In the genomic region with DNA sequence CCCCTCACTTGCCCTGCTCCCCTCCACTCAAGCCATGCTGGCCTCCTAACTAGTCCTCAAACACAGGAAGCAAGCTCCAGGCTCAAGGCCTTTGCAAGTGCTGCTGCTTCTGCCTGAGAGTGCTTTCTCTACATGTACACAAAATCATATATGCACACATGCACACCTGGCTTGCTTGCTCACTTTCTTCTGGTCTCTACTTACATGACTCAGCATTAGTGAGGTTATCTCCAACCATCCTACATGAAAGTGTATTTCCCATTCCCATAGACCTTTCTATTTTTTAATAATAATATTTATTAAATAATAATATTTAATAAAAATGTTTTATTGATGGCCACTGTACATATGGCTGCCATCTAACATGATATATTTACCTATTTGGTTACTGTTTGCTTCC, we compare ENCODE assay signal across 23 cellular contexts.
"Had no signal": no experiment of that assay in that cellular context is flagged by ENCODE, and none has a peak within 500 bp of the region (broad histone marks: within the 10 kb centered on the region; RNA-seq: fewer than 3 reads in every experiment).

No MANE protein-coding gene starts in this region.

- H3K4me3 Mint-ChIP-seq: activated CD4-positive, alpha-beta memory T cell treated with anti-CD3 and anti-CD28 coated beads, Interleukin-2, amount 10 ng/mL, durations not matched to agents 7 days and 5 days; activated CD4-positive, alpha-beta T cell treated with anti-CD3 and anti-CD28 coated beads, Interleukin-2, amount 10 ng/mL, durations not matched to agents 24 days and 14 days; activated naive CD4-positive, alpha-beta T cell treated with anti-CD3 and anti-CD28 coated beads, Interleukin-2, amount 10 ng/mL, durations not matched to agents 7 days and 5 days; activated naive CD8-positive, alpha-beta T cell treated with anti-CD3 and anti-CD28 coated beads, Interleukin-2, amount 10 ng/mL, durations not matched to agents 7 days and 5 days; activated T-cell treated with anti-CD3 and anti-CD28 coated beads, Interleukin-2, amount 50 U/mL, for 24 hours; brain; naive thymus-derived CD4-positive, alpha-beta T cell; neural crest cell had no signal

- H3K36me3 Mint-ChIP-seq: activated naive CD4-positive, alpha-beta T cell treated with anti-CD3 and anti-CD28 coated beads, Interleukin-2, amount 10 ng/mL, durations not matched to agents 7 days and 5 days; activated naive CD8-positive, alpha-beta T cell treated with anti-CD3 and anti-CD28 coated beads, Interleukin-2, amount 10 ng/mL, durations not matched to agents 7 days and 5 days; brain; naive thymus-derived CD4-positive, alpha-beta T cell had no signal

- DNase-seq: activated CD4-positive, alpha-beta memory T cell treated with anti-CD3 and anti-CD28 coated beads, Interleukin-2, amount 10 ng/mL, durations not matched to agents 7 days and 5 days; activated CD4-positive, alpha-beta T cell treated with anti-CD3 and anti-CD28 coated beads, Interleukin-2, amount 10 ng/mL, durations not matched to agents 24 days and 14 days; activated CD4-positive, CD25-positive, alpha-beta regulatory T cell treated with anti-CD3 and anti-CD28 coated beads, Interleukin-2, amount 50 U/mL, for 72 hours; activated CD8-positive, alpha-beta memory T cell treated with anti-CD3 and anti-CD28 coated beads, Interleukin-2, amount 50 U/mL, for 48 hours; activated gamma-delta T cell; activated naive CD4-positive, alpha-beta T cell treated with anti-CD3 and anti-CD28 coated beads, Interleukin-2, amount 10 ng/mL, durations not matched to agents 7 days and 5 days; activated naive CD8-positive, alpha-beta T cell treated with anti-CD3 and anti-CD28 coated beads, Interleukin-2, amount 10 ng/mL, durations not matched to agents 7 days and 5 days; activated T-cell treated with anti-CD3 and anti-CD28 coated beads, Interleukin-2, amount 50 U/mL, for 24 hours; foreskin fibroblast; heart right ventricle; midbrain; naive thymus-derived CD4-positive, alpha-beta T cell; right cardiac atrium; stimulated activated CD4-positive, alpha-beta T cell treated with anti-CD3 and anti-CD28 coated beads, Interleukin-2, amount 100 ng/mL, for 48 hours; stimulated activated naive CD4-positive, alpha-beta T cell treated with Interleukin-2 at 50 U/mL for 16 hours; T1000; testis; transverse colon had no signal

- H3K27ac Mint-ChIP-seq: activated CD4-positive, alpha-beta memory T cell treated with anti-CD3 and anti-CD28 coated beads, Interleukin-2, amount 10 ng/mL, durations not matched to agents 7 days and 5 days; activated CD4-positive, alpha-beta T cell treated with anti-CD3 and anti-CD28 coated beads, Interleukin-2, amount 10 ng/mL, durations not matched to agents 24 days and 14 days; activated naive CD4-positive, alpha-beta T cell treated with anti-CD3 and anti-CD28 coated beads, Interleukin-2, amount 10 ng/mL, durations not matched to agents 7 days and 5 days; activated naive CD8-positive, alpha-beta T cell treated with anti-CD3 and anti-CD28 coated beads, Interleukin-2, amount 10 ng/mL, durations not matched to agents 7 days and 5 days; activated T-cell treated with anti-CD3 and anti-CD28 coated beads, Interleukin-2, amount 50 U/mL, for 24 hours; brain had no signal

- H3K4me1 Mint-ChIP-seq: activated CD4-positive, alpha-beta memory T cell treated with anti-CD3 and anti-CD28 coated beads, Interleukin-2, amount 10 ng/mL, durations not matched to agents 7 days and 5 days; activated CD4-positive, alpha-beta T cell treated with anti-CD3 and anti-CD28 coated beads, Interleukin-2, amount 10 ng/mL, durations not matched to agents 24 days and 14 days; activated naive CD4-positive, alpha-beta T cell treated with anti-CD3 and anti-CD28 coated beads, Interleukin-2, amount 10 ng/mL, durations not matched to agents 7 days and 5 days; activated naive CD8-positive, alpha-beta T cell treated with anti-CD3 and anti-CD28 coated beads, Interleukin-2, amount 10 ng/mL, durations not matched to agents 7 days and 5 days; brain; naive thymus-derived CD4-positive, alpha-beta T cell; neural crest cell had no signal

- H3K27me3 ChIP-seq: ascending aorta, heart right ventricle, testis, transverse colon had no signal

- H3K9me3 Mint-ChIP-seq: activated CD4-positive, alpha-beta memory T cell treated with anti-CD3 and anti-CD28 coated beads, Interleukin-2, amount 10 ng/mL, durations not matched to agents 7 days and 5 days; activated CD4-positive, alpha-beta T cell treated with anti-CD3 and anti-CD28 coated beads, Interleukin-2, amount 10 ng/mL, durations not matched to agents 24 days and 14 days; activated naive CD4-positive, alpha-beta T cell treated with anti-CD3 and anti-CD28 coated beads, Interleukin-2, amount 10 ng/mL, durations not matched to agents 7 days and 5 days; activated naive CD8-positive, alpha-beta T cell treated with anti-CD3 and anti-CD28 coated beads, Interleukin-2, amount 10 ng/mL, durations not matched to agents 7 days and 5 days; brain; neural crest cell had no signal

- ATAC-seq: esophagus mucosa; heart right ventricle; naive thymus-derived CD4-positive, alpha-beta T cell; right cardiac atrium had no signal

- H3K4me1 ChIP-seq: ascending aorta, heart right ventricle, testis, transverse colon had no signal

- H3K36me3 ChIP-seq: ascending aorta, transverse colon, WERI-Rb-1 had no signal

- H3K27me3 Mint-ChIP-seq: activated CD4-positive, alpha-beta memory T cell treated with anti-CD3 and anti-CD28 coated beads, Interleukin-2, amount 10 ng/mL, durations not matched to agents 7 days and 5 days; activated CD4-positive, alpha-beta T cell treated with anti-CD3 and anti-CD28 coated beads, Interleukin-2, amount 10 ng/mL, durations not matched to agents 24 days and 14 days; activated naive CD4-positive, alpha-beta T cell treated with anti-CD3 and anti-CD28 coated beads, Interleukin-2, amount 10 ng/mL, durations not matched to agents 7 days and 5 days; activated naive CD8-positive, alpha-beta T cell treated with anti-CD3 and anti-CD28 coated beads, Interleukin-2, amount 10 ng/mL, durations not matched to agents 7 days and 5 days; activated T-cell treated with anti-CD3 and anti-CD28 coated beads, Interleukin-2, amount 50 U/mL, for 24 hours; brain; naive thymus-derived CD4-positive, alpha-beta T cell had no signal

- H3K27ac ChIP-seq: ascending aorta, heart right ventricle, testis, transverse colon, WERI-Rb-1 had no signal

- H3K4me3 ChIP-seq: ascending aorta, heart right ventricle, testis, transverse colon had no signal

- H3K9me3 ChIP-seq: ascending aorta, heart right ventricle, testis, transverse colon had no signal
